Comparison of ENCODE assay signal across 8 cellular contexts in the genomic region with DNA sequence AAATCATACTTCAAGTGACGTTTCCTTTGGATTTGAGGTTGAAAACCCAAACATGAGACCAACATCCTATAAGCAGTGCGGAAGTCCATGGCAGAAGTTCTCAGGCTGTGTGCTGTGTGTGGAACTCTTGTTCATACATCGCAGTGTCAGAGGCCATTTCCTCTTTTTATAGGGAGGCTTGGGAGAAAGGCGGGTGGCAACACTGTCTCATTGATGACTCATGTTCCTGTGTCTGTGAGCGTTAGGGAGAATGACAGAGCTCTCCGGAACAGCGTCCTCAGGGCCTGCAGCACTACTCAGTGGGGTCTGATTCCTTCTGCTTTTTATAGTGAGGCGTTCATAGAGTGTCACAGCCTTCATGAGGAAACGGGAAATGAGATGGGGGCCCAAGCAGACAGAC.
DNase-seq lines count a peak whose midpoint lies in the region; ATAC-seq and TF ChIP-seq lines count a peak whose summit lies in the region.

No MANE protein-coding gene starts in this region.

- ATAC-seq in GM21619 (IDR thresholded peaks at IDR 0.05; ENCODE audit: unreplicated experiment): peak; percentile 80
- ATAC-seq in HG03280 (IDR thresholded peaks at IDR 0.05; ENCODE audit: unreplicated experiment): no peak
- ATAC-seq in HG03521 (IDR thresholded peaks at IDR 0.05; ENCODE audit: unreplicated experiment): no peak
- ATAC-seq in GM18861 (IDR thresholded peaks at IDR 0.05; ENCODE audit: unreplicated experiment): no peak

- no peak overlapping the region for H3K4me3 ChIP-seq in BE2C (ENCODE audit: low read depth, low read length)
- H3K4me3 ChIP-seq in mesodermal cell (ENCODE audit: extremely low read depth, insufficient read depth, low read length, poor library complexity, severe bottlenecking): no peak overlapping the region

- H3K9me3 ChIP-seq in BE2C (no peaks in the 10 kb centered on the region), mesodermal cell (ENCODE audit: control insufficient read depth, low read length) (peaks cover under 1% of the 10 kb centered on the region)

- peaks cover 6% of the 10 kb centered on the region for H3K27me3 Mint-ChIP-seq in dendritic cell treated with granulocyte-macrophage colony-stimulating factor and Interleukin-4, amounts not matched to agents 40 ng/mL and 50 ng/mL, for 4 days

- peak overlapping the region; percentile 68 for H3K27ac ChIP-seq in mesodermal cell (ENCODE audit: low read depth, low read length, severe bottlenecking)

- intact Hi-C loops in dendritic cell treated with granulocyte-macrophage colony-stimulating factor and Interleukin-4, amounts not matched to agents 40 ng/mL and 50 ng/mL, for 4 days (cut with micrococcal nuclease): loop anchor here (1.0 to 2.0 kb wide), 3 partner anchors 9 to 182 kb away; a partner anchor contains a TSS

- no peak for TF ChIP-seq CTCF in BE2C (IDR thresholded peaks at IDR 0.05; ENCODE audit: low read depth, low read length)

- no peaks in the 10 kb centered on the region for H3K36me3 ChIP-seq in BE2C
- H3K36me3 ChIP-seq in mesodermal cell (ENCODE audit: control insufficient read depth, insufficient read depth, low read length): no peaks in the 10 kb centered on the region

- peak overlapping the region; percentile 32 for H3K4me3 Mint-ChIP-seq in dendritic cell treated with granulocyte-macrophage colony-stimulating factor and Interleukin-4, amounts not matched to agents 40 ng/mL and 50 ng/mL, for 4 days

- DNase-seq in BE2C: peak; percentile 36
- DNase-seq in NOMO-1 treated with dmso at 0.1 percent for 144 hours (lab: John Stamatoyannopoulos, UW; ENCODE audit: unreplicated experiment): peak; percentile 100

- H3K4me1 ChIP-seq in BE2C: no peaks in the 10 kb centered on the region
- H3K4me1 ChIP-seq in mesodermal cell (ENCODE audit: control insufficient read depth, insufficient read depth, low read length, poor library complexity, severe bottlenecking): peaks cover 21% of the 10 kb centered on the region

- H3K9me3 Mint-ChIP-seq in dendritic cell treated with granulocyte-macrophage colony-stimulating factor and Interleukin-4, amounts not matched to agents 40 ng/mL and 50 ng/mL, for 4 days: peaks cover 5% of the 10 kb centered on the region

- H3K27me3 ChIP-seq in BE2C: no peaks in the 10 kb centered on the region

- H3K4me1 Mint-ChIP-seq in dendritic cell treated with granulocyte-macrophage colony-stimulating factor and Interleukin-4, amounts not matched to agents 40 ng/mL and 50 ng/mL, for 4 days (ENCODE audit: low read depth): peaks cover 46% of the 10 kb centered on the region

- H3K36me3 Mint-ChIP-seq in dendritic cell treated with granulocyte-macrophage colony-stimulating factor and Interleukin-4, amounts not matched to agents 40 ng/mL and 50 ng/mL, for 4 days (ENCODE audit: low read depth): no peaks in the 10 kb centered on the region

- 38 to 55% methylated on average over 7 to 8 of the region's 9 CpGs for WGBS in mesodermal cell (ENCODE audit: insufficient coverage in 2 of 2), 2 experiments

- H3K27ac Mint-ChIP-seq in dendritic cell treated with granulocyte-macrophage colony-stimulating factor and Interleukin-4, amounts not matched to agents 40 ng/mL and 50 ng/mL, for 4 days: peak overlapping the region; percentile 92
